26 cellular contexts compared by ENCODE assay signal in genomic region chr14:105334383-105335230, GRCh38. TPM values are rescaled to one million over a fixed set of nuclear protein-coding genes. Genes with fewer than 3 reads are reported as not detected.
A peak's percentile ranks its signal among the peaks of the same experiment; 100 is the strongest.
DNase-seq lines count a peak whose midpoint lies in the region; ATAC-seq and TF ChIP-seq lines count a peak whose summit lies in the region.
"Had no signal": no experiment of that assay in that cellular context is flagged by ENCODE, and none has a peak within 500 bp of the region (broad histone marks: within the 10 kb centered on the region; RNA-seq: fewer than 3 reads in every experiment).

No MANE protein-coding gene starts in this region.

- 88 to 96% (median 91%) methylated on average over 16 to 17 of the region's 17 CpGs for WGBS in psoas muscle, 3 donors

- H3K4me3 ChIP-seq in BLaER1 treated with 17β-estradiol and CSF1 and Interleukin-3, amounts not matched to agents 10 nM and 100 nM, result no peak overlapping the region
- no peak overlapping the region for H3K4me3 ChIP-seq in psoas muscle
- H3K4me3 ChIP-seq: ovary had no signal

- H3K4me1 Mint-ChIP-seq in stimulated activated memory B cell treated with anti-CD40 and anti-IgM and Interleukin-4, amounts not matched to agents 10 μg/mL and 1 μg/mL and 100 μg/mL, for 72 hours, result peaks cover 47% of the 10 kb centered on the region
- H3K4me1 Mint-ChIP-seq in activated CD4-positive, alpha-beta T cell treated with anti-CD3 and anti-CD28 coated beads, Interleukin-2, amount 10 ng/mL, durations not matched to agents 24 days and 14 days, result peaks cover 7% of the 10 kb centered on the region

- peak overlapping the region in 9 of 11 experiments; percentile 77 to 96 (median 90); a peak in 14 of 22 replicates for H3K4me2 ChIP-seq in BLaER1 treated with 17β-estradiol and CSF1 and Interleukin-3, amounts not matched to agents 10 nM and 100 nM

- H3K9me3 Mint-ChIP-seq in stimulated activated memory B cell treated with anti-CD40 and anti-IgM and Interleukin-4, amounts not matched to agents 10 μg/mL and 1 μg/mL and 100 μg/mL, for 72 hours, result no peaks in the 10 kb centered on the region
- H3K9me3 Mint-ChIP-seq in activated CD4-positive, alpha-beta T cell treated with anti-CD3 and anti-CD28 coated beads, Interleukin-2, amount 10 ng/mL, durations not matched to agents 24 days and 14 days, result no peaks in the 10 kb centered on the region
- H3K9me3 Mint-ChIP-seq: activated naive CD4-positive, alpha-beta T cell treated with anti-CD3 and anti-CD28 coated beads, Interleukin-2, amount 50 U/mL, for 72 hours; activated T-helper 2 cell treated with anti-CD3 and anti-CD28 coated beads, Interferon-gamma antibody, Interleukin-2, Interleukin-4, amounts not matched to agents 10 μg/mL and 5 μg/mL and 100 μg/mL, durations not matched to agents 14 hours and 24 hours and 36 hours; central memory CD8-positive, alpha-beta T cell; natural killer cell treated with Interleukin-12 subunit alpha and Interleukin-12 subunit beta and Interleukin-15 and Interleukin-18, amount 100 ng/mL, for 72 hours; stimulated activated naive CD8-positive, alpha-beta T cell treated with anti-CD3 and anti-CD28 coated beads, Interleukin-15, amount 100 ng/mL, for 72 hours; T-helper 2 cell treated with Interferon-gamma antibody and Interleukin-4, amounts not matched to agents 5 μg/mL and 100 μg/mL, for 36 hours; type B pancreatic cell had no signal

- intact Hi-C loops in psoas muscle (cut with DNase I), result no loop called here
- intact Hi-C loops in activated CD4-positive, alpha-beta T cell treated with anti-CD3 and anti-CD28 coated beads, Interleukin-2, amount 10 ng/mL, durations not matched to agents 24 days and 14 days (cut with micrococcal nuclease), result no loop called here

- no peak for TF ChIP-seq CTCF in foreskin keratinocyte (conservative IDR thresholded peaks at IDR 0.05)
- TF ChIP-seq CTCF in psoas muscle (IDR thresholded peaks at IDR 0.05), result no peak

- DNase-seq in NCI-H69 (lab: John Stamatoyannopoulos, UW) (peak; percentile 35), foreskin keratinocyte (no peak), psoas muscle (peak in 1 of 2 donors; percentile 46), NCI-H2227 (lab: John Stamatoyannopoulos, UW; ENCODE audit: unreplicated experiment) (no peak)
- no peak for DNase-seq in stimulated activated CD8-positive, alpha-beta memory T cell treated with anti-CD3 and anti-CD28 coated beads, Interleukin-4, amount 100 ng/mL, for 48 hours
- DNase-seq in activated CD4-positive, alpha-beta T cell treated with anti-CD3 and anti-CD28 coated beads, Interleukin-2, amount 10 ng/mL, durations not matched to agents 24 days and 14 days, result no peak
- DNase-seq: activated CD4-positive, alpha-beta T cell treated with anti-CD3 and anti-CD28 coated beads, Interleukin-2, amount 50 U/mL, for 48 hours; activated CD8-positive, alpha-beta memory T cell treated with anti-CD3 and anti-CD28 coated beads, Interleukin-2, amount 50 U/mL, for 4 hours; DND-41; midbrain; NCI-H1092 treated with DMSO at 0.1 percent for 48 hours; NCI-H1930; NCI-H2227 treated with DMSO at 0.1 percent for 48 hours; NCI-H748 treated with DMSO at 0.1 percent for 48 hours; ovary; stimulated activated naive CD8-positive, alpha-beta T cell treated with anti-CD3 and anti-CD28 coated beads, Interleukin-15, amount 100 ng/mL, for 72 hours had no signal

- no peak overlapping the region for H3K27ac Mint-ChIP-seq in stimulated activated memory B cell treated with anti-CD40 and anti-IgM and Interleukin-4, amounts not matched to agents 10 μg/mL and 1 μg/mL and 100 μg/mL, for 72 hours
- no peak overlapping the region for H3K27ac Mint-ChIP-seq in activated CD4-positive, alpha-beta T cell treated with anti-CD3 and anti-CD28 coated beads, Interleukin-2, amount 10 ng/mL, durations not matched to agents 24 days and 14 days
- H3K27ac Mint-ChIP-seq: activated naive CD4-positive, alpha-beta T cell treated with anti-CD3 and anti-CD28 coated beads, Interleukin-2, amount 50 U/mL, for 72 hours; activated T-helper 2 cell treated with anti-CD3 and anti-CD28 coated beads, Interferon-gamma antibody, Interleukin-2, Interleukin-4, amounts not matched to agents 10 μg/mL and 5 μg/mL and 100 μg/mL, durations not matched to agents 14 hours and 24 hours and 36 hours; natural killer cell treated with Interleukin-12 subunit alpha and Interleukin-12 subunit beta and Interleukin-15 and Interleukin-18, amount 100 ng/mL, for 72 hours; stimulated activated naive CD8-positive, alpha-beta T cell treated with anti-CD3 and anti-CD28 coated beads, Interleukin-15, amount 100 ng/mL, for 72 hours; T-helper 2 cell treated with Interferon-gamma antibody and Interleukin-4, amounts not matched to agents 5 μg/mL and 100 μg/mL, for 36 hours; type B pancreatic cell had no signal

- peaks cover 61 to 100% (median 94%) of the 10 kb centered on the region in 10 experiments for H3K4me1 ChIP-seq in BLaER1 treated with 17β-estradiol and CSF1 and Interleukin-3, amounts not matched to agents 10 nM and 100 nM
- no peaks in the 10 kb centered on the region for H3K4me1 ChIP-seq in foreskin keratinocyte
- H3K4me1 ChIP-seq in psoas muscle, result peaks cover 78% of the 10 kb centered on the region
- H3K4me1 ChIP-seq: Caco-2 had no signal

- ATAC-seq in foreskin keratinocyte (peak; percentile 33), psoas muscle (no peak)
- no peak for ATAC-seq in stimulated activated memory B cell treated with anti-CD40 and anti-IgM and Interleukin-4, amounts not matched to agents 10 μg/mL and 1 μg/mL and 100 μg/mL, for 72 hours
- ATAC-seq: activated naive CD4-positive, alpha-beta T cell treated with anti-CD3 and anti-CD28 coated beads, Interleukin-2, amount 50 U/mL, for 72 hours; natural killer cell treated with Interleukin-12 subunit alpha and Interleukin-12 subunit beta and Interleukin-15 and Interleukin-18, amount 100 ng/mL, for 72 hours; stimulated activated naive CD8-positive, alpha-beta T cell treated with anti-CD3 and anti-CD28 coated beads, Interleukin-15, amount 100 ng/mL, for 72 hours had no signal

- H3K27me3 ChIP-seq in BLaER1 treated with 17β-estradiol and CSF1 and Interleukin-3, amounts not matched to agents 10 nM and 100 nM, result no peaks in the 10 kb centered on the region
- no peaks in the 10 kb centered on the region for H3K27me3 ChIP-seq in foreskin keratinocyte
- no peaks in the 10 kb centered on the region for H3K27me3 ChIP-seq in psoas muscle (ENCODE audit: insufficient read depth in 3 of 3, low read length in 2 of 3)
- H3K27me3 ChIP-seq: ovary had no signal

- H4K20me1 ChIP-seq in BLaER1 treated with 17β-estradiol and CSF1 and Interleukin-3, amounts not matched to agents 10 nM and 100 nM, result peaks cover 86 to 100% (median 99%) of the 10 kb centered on the region in 11 experiments

- H3K27ac ChIP-seq in BLaER1 treated with 17β-estradiol and CSF1 and Interleukin-3, amounts not matched to agents 10 nM and 100 nM, result no peak overlapping the region
- H3K27ac ChIP-seq in foreskin keratinocyte (no peak overlapping the region), psoas muscle (peak overlapping the region; percentile 46)
- H3K27ac ChIP-seq: ovary, VCaP had no signal

- no peak overlapping the region for H3K4me3 Mint-ChIP-seq in stimulated activated memory B cell treated with anti-CD40 and anti-IgM and Interleukin-4, amounts not matched to agents 10 μg/mL and 1 μg/mL and 100 μg/mL, for 72 hours
- H3K4me3 Mint-ChIP-seq in activated CD4-positive, alpha-beta T cell treated with anti-CD3 and anti-CD28 coated beads, Interleukin-2, amount 10 ng/mL, durations not matched to agents 24 days and 14 days, result no peak overlapping the region
- H3K4me3 Mint-ChIP-seq: central memory CD8-positive, alpha-beta T cell; natural killer cell treated with Interleukin-12 subunit alpha and Interleukin-12 subunit beta and Interleukin-15 and Interleukin-18, amount 100 ng/mL, for 72 hours; stimulated activated naive CD8-positive, alpha-beta T cell treated with anti-CD3 and anti-CD28 coated beads, Interleukin-15, amount 100 ng/mL, for 72 hours; T-helper 2 cell treated with Interferon-gamma antibody and Interleukin-4, amounts not matched to agents 5 μg/mL and 100 μg/mL, for 36 hours; type B pancreatic cell had no signal

- peaks cover 0 to 22% (median 0%) of the 10 kb centered on the region in 11 experiments; a peak in 7 of 22 replicates for H3K36me3 ChIP-seq in BLaER1 treated with 17β-estradiol and CSF1 and Interleukin-3, amounts not matched to agents 10 nM and 100 nM
- no peaks in the 10 kb centered on the region for H3K36me3 ChIP-seq in psoas muscle (ENCODE audit: insufficient read depth in 1 of 2, low read depth in 1 of 2)
- H3K36me3 ChIP-seq: ovary had no signal

- no peaks in the 10 kb centered on the region for H3K27me3 Mint-ChIP-seq in stimulated activated memory B cell treated with anti-CD40 and anti-IgM and Interleukin-4, amounts not matched to agents 10 μg/mL and 1 μg/mL and 100 μg/mL, for 72 hours
- H3K27me3 Mint-ChIP-seq in activated CD4-positive, alpha-beta T cell treated with anti-CD3 and anti-CD28 coated beads, Interleukin-2, amount 10 ng/mL, durations not matched to agents 24 days and 14 days, result no peaks in the 10 kb centered on the region
- H3K27me3 Mint-ChIP-seq: central memory CD8-positive, alpha-beta T cell; natural killer cell treated with Interleukin-12 subunit alpha and Interleukin-12 subunit beta and Interleukin-15 and Interleukin-18, amount 100 ng/mL, for 72 hours; stimulated activated naive CD8-positive, alpha-beta T cell treated with anti-CD3 and anti-CD28 coated beads, Interleukin-15, amount 100 ng/mL, for 72 hours; type B pancreatic cell had no signal

- peaks cover 0 to 15% (median 0%) of the 10 kb centered on the region in 11 experiments; a peak in 4 of 22 replicates for H3K9me3 ChIP-seq in BLaER1 treated with 17β-estradiol and CSF1 and Interleukin-3, amounts not matched to agents 10 nM and 100 nM (replicated peaks in 1 of 11)
- no peaks in the 10 kb centered on the region for H3K9me3 ChIP-seq in psoas muscle
- H3K9me3 ChIP-seq: Caco-2, ovary had no signal

- H3K36me3 Mint-ChIP-seq in stimulated activated memory B cell treated with anti-CD40 and anti-IgM and Interleukin-4, amounts not matched to agents 10 μg/mL and 1 μg/mL and 100 μg/mL, for 72 hours, result peaks cover 8% of the 10 kb centered on the region
- H3K36me3 Mint-ChIP-seq in activated CD4-positive, alpha-beta T cell treated with anti-CD3 and anti-CD28 coated beads, Interleukin-2, amount 10 ng/mL, durations not matched to agents 24 days and 14 days (ENCODE audit: low read depth), result no peaks in the 10 kb centered on the region
- H3K36me3 Mint-ChIP-seq: activated naive CD4-positive, alpha-beta T cell treated with anti-CD3 and anti-CD28 coated beads, Interleukin-2, amount 50 U/mL, for 72 hours; natural killer cell treated with Interleukin-12 subunit alpha and Interleukin-12 subunit beta and Interleukin-15 and Interleukin-18, amount 100 ng/mL, for 72 hours had no signal

- H3K9ac ChIP-seq in BLaER1 treated with 17β-estradiol and CSF1 and Interleukin-3, amounts not matched to agents 10 nM and 100 nM, result no peak overlapping the region

RNA-seq across cellular contexts. Expression of gene PACS2, which starts 20.1 kb away (rescaled TPM):
- total RNA-seq in foreskin keratinocyte (29.5 and 29.7 TPM in 2 replicates), psoas muscle (10 to 100 TPM; 67.8 to 79.1 (median 75.3) TPM)
- polyA plus RNA-seq in foreskin keratinocyte (21.3 and 24.3 TPM in 2 replicates), psoas muscle (10 to 100 TPM; 57.1 to 83.1 (median 65.1) TPM)
- total RNA-seq in activated CD4-positive, alpha-beta T cell treated with anti-CD3 and anti-CD28 coated beads, Interleukin-2, amount 10 ng/mL, durations not matched to agents 24 days and 14 days, result 31.5 and 33.9 TPM in 2 replicates

RNA-seq across cellular contexts. Expression of gene BRF1, which starts 33.8 kb away (rescaled TPM):
- total RNA-seq in foreskin keratinocyte, result 17.5 and 18.5 TPM in 2 replicates
- polyA plus RNA-seq in foreskin keratinocyte, result 13.8 and 15.3 TPM in 2 replicates
- 10 to 100 TPM; 17.1 to 26.2 (median 20.9) TPM for total RNA-seq in psoas muscle
- 10 to 100 TPM; 12.9 to 15.3 (median 13.4) TPM for polyA plus RNA-seq in psoas muscle
- total RNA-seq in activated CD4-positive, alpha-beta T cell treated with anti-CD3 and anti-CD28 coated beads, Interleukin-2, amount 10 ng/mL, durations not matched to agents 24 days and 14 days, result 42.4 and 46.6 TPM in 2 replicates
